In the genomic region with DNA sequence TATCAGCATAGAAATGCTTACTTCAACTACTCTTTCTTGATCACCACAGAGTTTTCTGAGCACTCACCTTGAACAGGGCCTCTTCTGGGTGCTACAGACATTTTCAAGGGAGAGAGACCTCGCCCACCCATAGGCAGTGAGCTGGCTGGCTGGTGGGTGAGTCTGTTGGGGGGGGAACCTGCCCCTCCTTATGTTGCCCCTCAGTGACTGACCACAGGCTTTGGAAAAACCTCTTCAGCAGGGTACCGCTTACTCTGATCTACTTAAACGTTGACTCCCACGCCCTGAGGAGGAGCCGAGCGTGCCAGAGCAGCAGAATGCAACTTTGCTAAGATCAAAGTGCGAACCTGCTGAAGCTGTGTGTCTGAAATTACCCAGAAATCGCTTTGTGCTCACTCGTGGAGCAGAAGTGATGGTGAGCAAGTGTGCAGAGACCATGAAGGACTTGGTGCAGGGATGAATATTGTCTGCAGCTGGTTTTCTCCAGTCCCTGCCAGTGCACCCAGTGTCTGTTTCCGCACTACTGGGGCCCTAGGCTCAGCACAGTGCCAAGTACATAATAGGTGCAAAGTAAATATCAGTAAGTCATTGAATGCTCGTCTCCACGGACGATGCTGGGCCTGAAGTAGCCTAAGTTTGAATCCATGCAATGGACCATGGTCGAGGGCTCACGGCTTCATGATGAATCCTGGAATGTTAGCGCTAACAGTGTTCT, we compare ENCODE assay signal across 1 cellular context.
TF ChIP-seq lines count a peak whose summit lies in the region.

No MANE protein-coding gene starts in this region.

TF ChIP-seq in HepG2, 621 proteins besides CTCF, POLR2A, EP300 and RAD21 (continued from another document and continues in another):
- TF ChIP-seq, protein P1, sequence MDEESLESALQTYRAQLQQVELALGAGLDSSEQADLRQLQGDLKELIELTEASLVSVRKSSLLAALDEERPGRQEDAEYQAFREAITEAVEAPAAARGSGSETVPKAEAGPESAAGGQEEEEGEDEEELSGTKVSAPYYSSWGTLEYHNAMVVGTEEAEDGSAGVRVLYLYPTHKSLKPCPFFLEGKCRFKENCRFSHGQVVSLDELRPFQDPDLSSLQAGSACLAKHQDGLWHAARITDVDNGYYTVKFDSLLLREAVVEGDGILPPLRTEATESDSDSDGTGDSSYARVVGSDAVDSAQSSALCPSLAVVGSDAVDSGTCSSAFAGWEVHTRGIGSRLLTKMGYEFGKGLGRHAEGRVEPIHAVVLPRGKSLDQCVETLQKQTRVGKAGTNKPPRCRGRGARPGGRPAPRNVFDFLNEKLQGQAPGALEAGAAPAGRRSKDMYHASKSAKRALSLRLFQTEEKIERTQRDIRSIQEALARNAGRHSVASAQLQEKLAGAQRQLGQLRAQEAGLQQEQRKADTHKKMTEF (CRISPR knock-in tag; IDR thresholded peaks at IDR 0.05) = peak; percentile 52; the same call in 1 of the 2 replicates
- TF ChIP-seq, protein P2, sequence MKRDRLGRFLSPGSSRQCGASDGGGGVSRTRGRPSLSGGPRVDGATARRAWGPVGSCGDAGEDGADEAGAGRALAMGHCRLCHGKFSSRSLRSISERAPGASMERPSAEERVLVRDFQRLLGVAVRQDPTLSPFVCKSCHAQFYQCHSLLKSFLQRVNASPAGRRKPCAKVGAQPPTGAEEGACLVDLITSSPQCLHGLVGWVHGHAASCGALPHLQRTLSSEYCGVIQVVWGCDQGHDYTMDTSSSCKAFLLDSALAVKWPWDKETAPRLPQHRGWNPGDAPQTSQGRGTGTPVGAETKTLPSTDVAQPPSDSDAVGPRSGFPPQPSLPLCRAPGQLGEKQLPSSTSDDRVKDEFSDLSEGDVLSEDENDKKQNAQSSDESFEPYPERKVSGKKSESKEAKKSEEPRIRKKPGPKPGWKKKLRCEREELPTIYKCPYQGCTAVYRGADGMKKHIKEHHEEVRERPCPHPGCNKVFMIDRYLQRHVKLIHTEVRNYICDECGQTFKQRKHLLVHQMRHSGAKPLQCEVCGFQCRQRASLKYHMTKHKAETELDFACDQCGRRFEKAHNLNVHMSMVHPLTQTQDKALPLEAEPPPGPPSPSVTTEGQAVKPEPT (CRISPR knock-in tag; IDR thresholded peaks at IDR 0.05; ENCODE audit: low read depth) = no peak
- TF ChIP-seq DMAP1 (CRISPR knock-in tag; IDR thresholded peaks at IDR 0.05) = no peak; the same call in 1 of the 2 replicates
- peak; percentile 50; the same call in 1 of the 2 replicates for TF ChIP-seq ZFP82 (CRISPR knock-in tag; IDR thresholded peaks at IDR 0.05; ENCODE audit: borderline replicate concordance)
- TF ChIP-seq RBM39 (IDR thresholded peaks at IDR 0.05; ENCODE audit: low read depth, low read length, poor library complexity, severe bottlenecking) = no peak
- no peak for TF ChIP-seq RFXAP (CRISPR knock-in tag; IDR thresholded peaks at IDR 0.05; ENCODE audit: borderline replicate concordance)
- TF ChIP-seq, protein P3, sequence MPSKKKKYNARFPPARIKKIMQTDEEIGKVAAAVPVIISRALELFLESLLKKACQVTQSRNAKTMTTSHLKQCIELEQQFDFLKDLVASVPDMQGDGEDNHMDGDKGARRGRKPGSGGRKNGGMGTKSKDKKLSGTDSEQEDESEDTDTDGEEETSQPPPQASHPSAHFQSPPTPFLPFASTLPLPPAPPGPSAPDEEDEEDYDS (CRISPR knock-in tag; IDR thresholded peaks at IDR 0.05) = peak; percentile 46
- TF ChIP-seq RARA (CRISPR knock-in tag; IDR thresholded peaks at IDR 0.05) = no peak; the same call in 1 of the 2 replicates
- TF ChIP-seq, protein P4, sequence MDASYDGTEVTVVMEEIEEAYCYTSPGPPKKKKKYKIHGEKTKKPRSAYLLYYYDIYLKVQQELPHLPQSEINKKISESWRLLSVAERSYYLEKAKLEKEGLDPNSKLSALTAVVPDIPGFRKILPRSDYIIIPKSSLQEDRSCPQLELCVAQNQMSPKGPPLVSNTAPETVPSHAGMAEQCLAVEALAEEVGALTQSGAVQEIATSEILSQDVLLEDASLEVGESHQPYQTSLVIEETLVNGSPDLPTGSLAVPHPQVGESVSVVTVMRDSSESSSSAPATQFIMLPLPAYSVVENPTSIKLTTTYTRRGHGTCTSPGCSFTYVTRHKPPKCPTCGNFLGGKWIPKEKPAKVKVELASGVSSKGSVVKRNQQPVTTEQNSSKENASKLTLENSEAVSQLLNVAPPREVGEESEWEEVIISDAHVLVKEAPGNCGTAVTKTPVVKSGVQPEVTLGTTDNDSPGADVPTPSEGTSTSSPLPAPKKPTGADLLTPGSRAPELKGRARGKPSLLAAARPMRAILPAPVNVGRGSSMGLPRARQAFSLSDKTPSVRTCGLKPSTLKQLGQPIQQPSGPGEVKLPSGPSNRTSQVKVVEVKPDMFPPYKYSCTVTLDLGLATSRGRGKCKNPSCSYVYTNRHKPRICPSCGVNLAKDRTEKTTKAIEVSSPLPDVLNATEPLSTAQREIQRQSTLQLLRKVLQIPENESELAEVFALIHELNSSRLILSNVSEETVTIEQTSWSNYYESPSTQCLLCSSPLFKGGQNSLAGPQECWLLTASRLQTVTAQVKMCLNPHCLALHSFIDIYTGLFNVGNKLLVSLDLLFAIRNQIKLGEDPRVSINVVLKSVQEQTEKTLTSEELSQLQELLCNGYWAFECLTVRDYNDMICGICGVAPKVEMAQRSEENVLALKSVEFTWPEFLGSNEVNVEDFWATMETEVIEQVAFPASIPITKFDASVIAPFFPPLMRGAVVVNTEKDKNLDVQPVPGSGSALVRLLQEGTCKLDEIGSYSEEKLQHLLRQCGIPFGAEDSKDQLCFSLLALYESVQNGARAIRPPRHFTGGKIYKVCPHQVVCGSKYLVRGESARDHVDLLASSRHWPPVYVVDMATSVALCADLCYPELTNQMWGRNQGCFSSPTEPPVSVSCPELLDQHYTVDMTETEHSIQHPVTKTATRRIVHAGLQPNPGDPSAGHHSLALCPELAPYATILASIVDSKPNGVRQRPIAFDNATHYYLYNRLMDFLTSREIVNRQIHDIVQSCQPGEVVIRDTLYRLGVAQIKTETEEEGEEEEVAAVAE (CRISPR knock-in tag; IDR thresholded peaks at IDR 0.05; ENCODE audit: borderline replicate concordance) = no peak
- TF ChIP-seq BHLHE40 (IDR thresholded peaks at IDR 0.05; ENCODE audit: low read length) = peak; percentile 58
- TF ChIP-seq, protein P5, sequence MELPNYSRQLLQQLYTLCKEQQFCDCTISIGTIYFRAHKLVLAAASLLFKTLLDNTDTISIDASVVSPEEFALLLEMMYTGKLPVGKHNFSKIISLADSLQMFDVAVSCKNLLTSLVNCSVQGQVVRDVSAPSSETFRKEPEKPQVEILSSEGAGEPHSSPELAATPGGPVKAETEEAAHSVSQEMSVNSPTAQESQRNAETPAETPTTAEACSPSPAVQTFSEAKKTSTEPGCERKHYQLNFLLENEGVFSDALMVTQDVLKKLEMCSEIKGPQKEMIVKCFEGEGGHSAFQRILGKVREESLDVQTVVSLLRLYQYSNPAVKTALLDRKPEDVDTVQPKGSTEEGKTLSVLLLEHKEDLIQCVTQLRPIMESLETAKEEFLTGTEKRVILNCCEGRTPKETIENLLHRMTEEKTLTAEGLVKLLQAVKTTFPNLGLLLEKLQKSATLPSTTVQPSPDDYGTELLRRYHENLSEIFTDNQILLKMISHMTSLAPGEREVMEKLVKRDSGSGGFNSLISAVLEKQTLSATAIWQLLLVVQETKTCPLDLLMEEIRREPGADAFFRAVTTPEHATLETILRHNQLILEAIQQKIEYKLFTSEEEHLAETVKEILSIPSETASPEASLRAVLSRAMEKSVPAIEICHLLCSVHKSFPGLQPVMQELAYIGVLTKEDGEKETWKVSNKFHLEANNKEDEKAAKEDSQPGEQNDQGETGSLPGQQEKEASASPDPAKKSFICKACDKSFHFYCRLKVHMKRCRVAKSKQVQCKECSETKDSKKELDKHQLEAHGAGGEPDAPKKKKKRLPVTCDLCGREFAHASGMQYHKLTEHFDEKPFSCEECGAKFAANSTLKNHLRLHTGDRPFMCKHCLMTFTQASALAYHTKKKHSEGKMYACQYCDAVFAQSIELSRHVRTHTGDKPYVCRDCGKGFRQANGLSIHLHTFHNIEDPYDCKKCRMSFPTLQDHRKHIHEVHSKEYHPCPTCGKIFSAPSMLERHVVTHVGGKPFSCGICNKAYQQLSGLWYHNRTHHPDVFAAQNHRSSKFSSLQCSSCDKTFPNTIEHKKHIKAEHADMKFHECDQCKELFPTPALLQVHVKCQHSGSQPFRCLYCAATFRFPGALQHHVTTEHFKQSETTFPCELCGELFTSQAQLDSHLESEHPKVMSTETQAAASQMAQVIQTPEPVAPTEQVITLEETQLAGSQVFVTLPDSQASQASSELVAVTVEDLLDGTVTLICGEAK (IDR thresholded peaks at IDR 0.05) = no peak
- TF ChIP-seq, protein P5 (CRISPR knock-in tag; IDR thresholded peaks at IDR 0.05) = peak; percentile 60; the same call in 1 of the 2 replicates
- 0 out of 2 replicates have a peak, but pooled peaks have one; percentile 18 for TF ChIP-seq HNRNPL (IDR thresholded peaks at IDR 0.05; ENCODE audit: low read depth, low read length)
- no peak; the same call in 1 of the 2 replicates for TF ChIP-seq SP140L (CRISPR knock-in tag; IDR thresholded peaks at IDR 0.05; ENCODE audit: borderline replicate concordance)
- TF ChIP-seq KDM6A (CRISPR knock-in tag; IDR thresholded peaks at IDR 0.05; ENCODE audit: low read depth) = no peak
- TF ChIP-seq MEIS1 (CRISPR knock-in tag; IDR thresholded peaks at IDR 0.05; ENCODE audit: borderline replicate concordance) = 0 out of 2 replicates have a peak, but pooled peaks have one; percentile 40
- TF ChIP-seq, protein P6, sequence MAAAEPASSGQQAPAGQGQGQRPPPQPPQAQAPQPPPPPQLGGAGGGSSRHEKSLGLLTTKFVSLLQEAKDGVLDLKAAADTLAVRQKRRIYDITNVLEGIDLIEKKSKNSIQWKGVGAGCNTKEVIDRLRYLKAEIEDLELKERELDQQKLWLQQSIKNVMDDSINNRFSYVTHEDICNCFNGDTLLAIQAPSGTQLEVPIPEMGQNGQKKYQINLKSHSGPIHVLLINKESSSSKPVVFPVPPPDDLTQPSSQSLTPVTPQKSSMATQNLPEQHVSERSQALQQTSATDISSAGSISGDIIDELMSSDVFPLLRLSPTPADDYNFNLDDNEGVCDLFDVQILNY (CRISPR knock-in tag; conservative IDR thresholded peaks at IDR 0.05) = no peak
- peak; percentile 66 for TF ChIP-seq ZNF205 (CRISPR knock-in tag; IDR thresholded peaks at IDR 0.05)
- peak; percentile 63; the same call in 1 of the 2 replicates for TF ChIP-seq ZFX (CRISPR knock-in tag; IDR thresholded peaks at IDR 0.05; ENCODE audit: low read depth)
- no peak for TF ChIP-seq ZNF878 (CRISPR knock-in tag; IDR thresholded peaks at IDR 0.05)
- no peak for TF ChIP-seq ZNF33A (CRISPR knock-in tag; IDR thresholded peaks at IDR 0.05; ENCODE audit: borderline replicate concordance)
- TF ChIP-seq, protein P7, sequence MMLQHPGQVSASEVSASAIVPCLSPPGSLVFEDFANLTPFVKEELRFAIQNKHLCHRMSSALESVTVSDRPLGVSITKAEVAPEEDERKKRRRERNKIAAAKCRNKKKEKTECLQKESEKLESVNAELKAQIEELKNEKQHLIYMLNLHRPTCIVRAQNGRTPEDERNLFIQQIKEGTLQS (CRISPR knock-in tag; IDR thresholded peaks at IDR 0.05) = no peak
- TF ChIP-seq ZKSCAN8 (CRISPR knock-in tag; IDR thresholded peaks at IDR 0.05; ENCODE audit: borderline replicate concordance) = no peak
- TF ChIP-seq ZNF12 (CRISPR knock-in tag; IDR thresholded peaks at IDR 0.05) = no peak
- TF ChIP-seq NCOA2 (CRISPR knock-in tag; IDR thresholded peaks at IDR 0.05) = peak; percentile 33; the same call in 1 of the 2 replicates
- TF ChIP-seq ZNF788 (CRISPR knock-in tag; IDR thresholded peaks at IDR 0.05; ENCODE audit: borderline replicate concordance) = peak; percentile 69; the same call in 1 of the 2 replicates
- no peak for TF ChIP-seq NPAS2 (CRISPR knock-in tag; IDR thresholded peaks at IDR 0.05; ENCODE audit: borderline replicate concordance)
- no peak for TF ChIP-seq REXO4 (CRISPR knock-in tag; IDR thresholded peaks at IDR 0.05; ENCODE audit: borderline replicate concordance)
- TF ChIP-seq, protein P8, sequence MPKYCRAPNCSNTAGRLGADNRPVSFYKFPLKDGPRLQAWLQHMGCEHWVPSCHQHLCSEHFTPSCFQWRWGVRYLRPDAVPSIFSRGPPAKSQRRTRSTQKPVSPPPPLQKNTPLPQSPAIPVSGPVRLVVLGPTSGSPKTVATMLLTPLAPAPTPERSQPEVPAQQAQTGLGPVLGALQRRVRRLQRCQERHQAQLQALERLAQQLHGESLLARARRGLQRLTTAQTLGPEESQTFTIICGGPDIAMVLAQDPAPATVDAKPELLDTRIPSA (CRISPR knock-in tag; IDR thresholded peaks at IDR 0.05; ENCODE audit: borderline replicate concordance) = no peak
- 0 out of 2 replicates have a peak, but pooled peaks have one; percentile 34 for TF ChIP-seq ZNF670 (CRISPR knock-in tag; IDR thresholded peaks at IDR 0.05; ENCODE audit: borderline replicate concordance)
- TF ChIP-seq, protein P9, sequence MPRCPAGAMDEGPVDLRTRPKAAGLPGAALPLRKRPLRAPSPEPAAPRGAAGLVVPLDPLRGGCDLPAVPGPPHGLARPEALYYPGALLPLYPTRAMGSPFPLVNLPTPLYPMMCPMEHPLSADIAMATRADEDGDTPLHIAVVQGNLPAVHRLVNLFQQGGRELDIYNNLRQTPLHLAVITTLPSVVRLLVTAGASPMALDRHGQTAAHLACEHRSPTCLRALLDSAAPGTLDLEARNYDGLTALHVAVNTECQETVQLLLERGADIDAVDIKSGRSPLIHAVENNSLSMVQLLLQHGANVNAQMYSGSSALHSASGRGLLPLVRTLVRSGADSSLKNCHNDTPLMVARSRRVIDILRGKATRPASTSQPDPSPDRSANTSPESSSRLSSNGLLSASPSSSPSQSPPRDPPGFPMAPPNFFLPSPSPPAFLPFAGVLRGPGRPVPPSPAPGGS (CRISPR knock-in tag; IDR thresholded peaks at IDR 0.05) = no peak
- TF ChIP-seq ZBTB3 (CRISPR knock-in tag; IDR thresholded peaks at IDR 0.05; ENCODE audit: borderline replicate concordance, low read depth) = 0 out of 2 replicates have a peak, but pooled peaks have one; percentile 54
